Comparison of ENCODE assay signal across 1 cellular context in the genomic region with DNA sequence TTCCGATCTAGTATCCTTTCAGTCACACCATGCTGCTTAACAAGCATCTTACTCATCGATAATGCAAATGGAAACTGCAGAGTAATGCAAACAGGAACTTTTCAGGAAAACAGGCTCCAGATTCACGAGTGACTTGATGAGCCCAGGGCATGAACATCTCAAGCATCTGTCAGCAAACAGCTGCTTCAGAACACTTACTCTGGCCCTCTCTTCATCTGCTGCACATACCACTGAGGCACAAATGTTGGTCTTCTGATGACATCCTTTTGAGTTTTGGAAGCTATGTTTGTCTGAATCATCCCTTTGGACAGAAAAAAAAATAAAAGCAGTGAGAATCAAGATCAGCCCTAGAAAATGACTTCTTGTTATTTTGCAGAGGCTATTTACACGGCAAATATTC.
TF ChIP-seq lines count a peak whose summit lies in the region.

No MANE protein-coding gene starts in this region.

TF ChIP-seq in WTC11, 78 proteins besides CTCF, POLR2A, EP300 and RAD21 (continued from another document):
- TF ChIP-seq, protein P1, sequence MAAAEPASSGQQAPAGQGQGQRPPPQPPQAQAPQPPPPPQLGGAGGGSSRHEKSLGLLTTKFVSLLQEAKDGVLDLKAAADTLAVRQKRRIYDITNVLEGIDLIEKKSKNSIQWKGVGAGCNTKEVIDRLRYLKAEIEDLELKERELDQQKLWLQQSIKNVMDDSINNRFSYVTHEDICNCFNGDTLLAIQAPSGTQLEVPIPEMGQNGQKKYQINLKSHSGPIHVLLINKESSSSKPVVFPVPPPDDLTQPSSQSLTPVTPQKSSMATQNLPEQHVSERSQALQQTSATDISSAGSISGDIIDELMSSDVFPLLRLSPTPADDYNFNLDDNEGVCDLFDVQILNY (CRISPR knock-in tag; IDR thresholded peaks at IDR 0.05), result no peak
- TF ChIP-seq GRHL2 (CRISPR knock-in tag; IDR thresholded peaks at IDR 0.05; ENCODE audit: insufficient replicate concordance, severe bottlenecking) (no peak), JUN (CRISPR knock-in tag; IDR thresholded peaks at IDR 0.05) (no peak), SP1 (CRISPR knock-in tag; conservative IDR thresholded peaks at IDR 0.05) (no peak), CBFB (CRISPR knock-in tag; IDR thresholded peaks at IDR 0.05; ENCODE audit: low read depth) (no peak), ZNF396 (CRISPR knock-in tag; IDR thresholded peaks at IDR 0.05; ENCODE audit: borderline replicate concordance) (no peak)
